Comparison of ENCODE assay signal across 1 cellular context in the genomic region with DNA sequence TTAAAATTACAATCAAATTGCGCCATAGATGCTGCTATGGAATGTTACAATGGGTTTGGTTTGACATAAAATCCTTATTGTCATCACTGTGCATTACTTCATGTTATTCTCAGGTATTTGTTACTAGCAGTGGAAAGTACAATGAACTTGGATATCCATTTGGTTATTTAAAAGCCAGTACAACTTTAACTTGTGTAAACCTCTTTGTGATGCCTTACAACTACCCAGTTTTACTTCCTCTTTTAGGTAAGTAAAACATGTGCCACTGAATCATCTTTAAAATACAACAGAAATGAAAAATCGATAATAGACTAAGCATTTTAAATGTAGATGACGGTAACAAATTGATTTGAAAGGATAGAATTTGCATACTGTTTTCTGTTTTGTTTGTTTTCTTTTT.
TF ChIP-seq lines count a peak whose summit lies in the region.

No MANE protein-coding gene starts in this region.

TF ChIP-seq in GM23338, 12 proteins besides CTCF, POLR2A, EP300 and RAD21 (continued from another document):
- no peak for TF ChIP-seq REST (IDR thresholded peaks at IDR 0.05; ENCODE audit: unreplicated experiment)
- no peak for TF ChIP-seq POLR2AphosphoS5 (IDR thresholded peaks at IDR 0.05; ENCODE audit: low read depth)
